ENCODE assay signal across 1 cellular context in genomic region chr7:27900006-27900405, GRCh38.
TF ChIP-seq lines count a peak whose summit lies in the region.

No MANE protein-coding gene starts in this region.

TF ChIP-seq in endothelial cell of umbilical vein, 7 proteins besides CTCF, POLR2A, EP300 and RAD21 (continued from another document):
- TF ChIP-seq MAX (IDR thresholded peaks at IDR 0.05; ENCODE audit: insufficient read depth, insufficient read length) (no peak), FOS (IDR thresholded peaks at IDR 0.05; ENCODE audit: borderline replicate concordance, insufficient read depth, low read length) (no peak), MYC (IDR thresholded peaks at IDR 0.05; ENCODE audit: low read depth, low read length) (no peak), EZH2 (IDR thresholded peaks at IDR 0.05; ENCODE audit: borderline replicate concordance, low read depth, low read length, severe bottlenecking) (no peak)
